ENCODE assay signal across 24 cellular contexts in genomic region chr15:67758610-67759300, GRCh38.
DNase-seq lines count a peak whose midpoint lies in the region; ATAC-seq lines count a peak whose summit lies in the region.
"Had no signal": no experiment of that assay in that cellular context is flagged by ENCODE, and none has a peak within 500 bp of the region (broad histone marks: within the 10 kb centered on the region; RNA-seq: fewer than 3 reads in every experiment).

No MANE protein-coding gene starts in this region.

- peak overlapping the region; percentile 13 for H3K4me3 Mint-ChIP-seq in T-helper 1 cell treated with Interleukin-12 subunit alpha and Interleukin-12 subunit beta and Interleukin-4 antibody, amounts not matched to agents 30 μg/mL and 1 μg/mL, for 36 hours
- H3K4me3 Mint-ChIP-seq: activated CD4-positive, alpha-beta memory T cell treated with anti-CD3 and anti-CD28 coated beads for 36 hours; brain; GM23338; stimulated activated effector memory CD8-positive, alpha-beta T cell treated with anti-CD3 and anti-CD28 coated beads, Interleukin-12 subunit alpha, Interleukin-12 subunit beta, amount 100 ng/mL, for 72 hours had no signal

- H3K27ac ChIP-seq in thymus (ENCODE audit: low read depth) = peak overlapping the region; percentile 62
- H3K27ac ChIP-seq: pancreas, right lobe of liver, tibial nerve had no signal

- peaks cover 0 to 6% of the 10 kb centered on the region in 2 donors for H3K9me3 Mint-ChIP-seq in activated naive CD4-positive, alpha-beta T cell treated with anti-CD3 and anti-CD28 coated beads, Interleukin-2, amount 50 U/mL, for 72 hours
- H3K9me3 Mint-ChIP-seq in T-helper 1 cell treated with Interleukin-12 subunit alpha and Interleukin-12 subunit beta and Interleukin-4 antibody, amounts not matched to agents 30 μg/mL and 1 μg/mL, for 36 hours = peaks cover 3% of the 10 kb centered on the region
- H3K9me3 Mint-ChIP-seq: activated CD4-positive, alpha-beta memory T cell treated with anti-CD3 and anti-CD28 coated beads for 36 hours; GM23338; stimulated activated effector memory CD8-positive, alpha-beta T cell treated with anti-CD3 and anti-CD28 coated beads, Interleukin-12 subunit alpha, Interleukin-12 subunit beta, amount 100 ng/mL, for 72 hours had no signal

- peaks cover 46% of the 10 kb centered on the region for H3K4me1 ChIP-seq in thymus (ENCODE audit: control insufficient read depth, insufficient read depth, low read length)
- H3K4me1 ChIP-seq: right lobe of liver had no signal

- peaks cover 33% of the 10 kb centered on the region for H3K4me1 Mint-ChIP-seq in T-helper 1 cell treated with Interleukin-12 subunit alpha and Interleukin-12 subunit beta and Interleukin-4 antibody, amounts not matched to agents 30 μg/mL and 1 μg/mL, for 36 hours (ENCODE audit: low read depth)

- H3K27me3 ChIP-seq in thymus (ENCODE audit: control insufficient read depth, insufficient read depth) = no peaks in the 10 kb centered on the region
- H3K27me3 ChIP-seq: pancreas, right lobe of liver had no signal

- H3K27ac Mint-ChIP-seq in activated naive CD4-positive, alpha-beta T cell treated with anti-CD3 and anti-CD28 coated beads, Interleukin-2, amount 50 U/mL, for 72 hours = peak overlapping the region; percentile 27 to 63
- peak overlapping the region; percentile 10 for H3K27ac Mint-ChIP-seq in T-helper 1 cell treated with Interleukin-12 subunit alpha and Interleukin-12 subunit beta and Interleukin-4 antibody, amounts not matched to agents 30 μg/mL and 1 μg/mL, for 36 hours
- H3K27ac Mint-ChIP-seq: activated CD4-positive, alpha-beta memory T cell treated with anti-CD3 and anti-CD28 coated beads for 36 hours; GM23338; stimulated activated effector memory CD8-positive, alpha-beta T cell treated with anti-CD3 and anti-CD28 coated beads, Interleukin-12 subunit alpha, Interleukin-12 subunit beta, amount 100 ng/mL, for 72 hours had no signal

- no peak for DNase-seq in activated naive CD4-positive, alpha-beta T cell treated with anti-CD3 and anti-CD28 coated beads, Interleukin-2, amount 50 U/mL, for 72 hours (ENCODE audit: low spot score in 2 of 2)
- DNase-seq in activated naive CD4-positive, alpha-beta T cell treated with anti-CD3 and anti-CD28 coated beads, Interleukin-2, amount 50 U/mL, for 16 hours = no peak
- peak; percentile 58 for DNase-seq in central memory CD4-positive, alpha-beta T cell
- no peak for DNase-seq in NCI-H69 (lab: John Stamatoyannopoulos, UW)
- DNase-seq: activated CD4-positive, alpha-beta memory T cell treated with anti-CD3 and anti-CD28 coated beads for 36 hours; activated effector memory CD4-positive, alpha-beta T cell treated with Interleukin-2 at 50 U/mL for 16 hours; Caco-2; cortex of kidney; foreskin fibroblast; hippocampal formation; mammary epithelial cell; NCI-H187 treated with DMSO at 0.1 percent for 48 hours; NCI-H510A treated with DMSO at 0.1 percent for 48 hours; pancreas; right lobe of liver had no signal

- no peaks in the 10 kb centered on the region for H3K36me3 ChIP-seq in thymus (ENCODE audit: control insufficient read depth, insufficient read depth)
- H3K36me3 ChIP-seq: pancreas, right lobe of liver, tibial nerve had no signal

- no peaks in the 10 kb centered on the region for H3K9me3 ChIP-seq in thymus (ENCODE audit: control insufficient read depth)
- H3K9me3 ChIP-seq: Caco-2, pancreas, right lobe of liver, tibial nerve had no signal

- peak; percentile 29 to 31 for ATAC-seq in activated naive CD4-positive, alpha-beta T cell treated with anti-CD3 and anti-CD28 coated beads, Interleukin-2, amount 50 U/mL, for 72 hours
- ATAC-seq in GM18870 (IDR thresholded peaks at IDR 0.05; ENCODE audit: unreplicated experiment) (no peak), GM19324 (IDR thresholded peaks at IDR 0.05; ENCODE audit: low FRiP score, unreplicated experiment) (no peak)
- ATAC-seq: GM23338; K562; pancreas; right lobe of liver; stimulated activated effector memory CD8-positive, alpha-beta T cell treated with anti-CD3 and anti-CD28 coated beads, Interleukin-12 subunit alpha, Interleukin-12 subunit beta, amount 100 ng/mL, for 72 hours had no signal

- 72% methylated on average over 7 of the region's 7 CpGs for WGBS in thymus

- H3K36me3 Mint-ChIP-seq in activated naive CD4-positive, alpha-beta T cell treated with anti-CD3 and anti-CD28 coated beads, Interleukin-2, amount 50 U/mL, for 72 hours = peaks cover 0 to 22% of the 10 kb centered on the region in 2 donors
- peaks cover 7% of the 10 kb centered on the region for H3K36me3 Mint-ChIP-seq in T-helper 1 cell treated with Interleukin-12 subunit alpha and Interleukin-12 subunit beta and Interleukin-4 antibody, amounts not matched to agents 30 μg/mL and 1 μg/mL, for 36 hours (ENCODE audit: low read depth)
- H3K36me3 Mint-ChIP-seq: activated CD4-positive, alpha-beta memory T cell treated with anti-CD3 and anti-CD28 coated beads for 36 hours; stimulated activated effector memory CD8-positive, alpha-beta T cell treated with anti-CD3 and anti-CD28 coated beads, Interleukin-12 subunit alpha, Interleukin-12 subunit beta, amount 100 ng/mL, for 72 hours had no signal

- H3K27me3 Mint-ChIP-seq in T-helper 1 cell treated with Interleukin-12 subunit alpha and Interleukin-12 subunit beta and Interleukin-4 antibody, amounts not matched to agents 30 μg/mL and 1 μg/mL, for 36 hours (ENCODE audit: low read depth) = peaks cover 5% of the 10 kb centered on the region
- H3K27me3 Mint-ChIP-seq: activated CD4-positive, alpha-beta memory T cell treated with anti-CD3 and anti-CD28 coated beads for 36 hours had no signal

- no peak overlapping the region for H3K4me3 ChIP-seq in thymus (ENCODE audit: low read length)
- H3K4me3 ChIP-seq: GM23338, K562, pancreas, right lobe of liver, tibial nerve had no signal

Comparison
In these comparisons a context has a peak if more than half of its experiments do, and no peak if none do; other contexts are left out.
1. ATAC-seq: peak in activated naive CD4-positive, alpha-beta T cell treated with anti-CD3 and anti-CD28 coated beads, Interleukin-2, amount 50 U/mL, for 72 hours (2 of 2); none in GM18870 (single experiment) and GM19324 (single experiment).